In the genomic region with DNA sequence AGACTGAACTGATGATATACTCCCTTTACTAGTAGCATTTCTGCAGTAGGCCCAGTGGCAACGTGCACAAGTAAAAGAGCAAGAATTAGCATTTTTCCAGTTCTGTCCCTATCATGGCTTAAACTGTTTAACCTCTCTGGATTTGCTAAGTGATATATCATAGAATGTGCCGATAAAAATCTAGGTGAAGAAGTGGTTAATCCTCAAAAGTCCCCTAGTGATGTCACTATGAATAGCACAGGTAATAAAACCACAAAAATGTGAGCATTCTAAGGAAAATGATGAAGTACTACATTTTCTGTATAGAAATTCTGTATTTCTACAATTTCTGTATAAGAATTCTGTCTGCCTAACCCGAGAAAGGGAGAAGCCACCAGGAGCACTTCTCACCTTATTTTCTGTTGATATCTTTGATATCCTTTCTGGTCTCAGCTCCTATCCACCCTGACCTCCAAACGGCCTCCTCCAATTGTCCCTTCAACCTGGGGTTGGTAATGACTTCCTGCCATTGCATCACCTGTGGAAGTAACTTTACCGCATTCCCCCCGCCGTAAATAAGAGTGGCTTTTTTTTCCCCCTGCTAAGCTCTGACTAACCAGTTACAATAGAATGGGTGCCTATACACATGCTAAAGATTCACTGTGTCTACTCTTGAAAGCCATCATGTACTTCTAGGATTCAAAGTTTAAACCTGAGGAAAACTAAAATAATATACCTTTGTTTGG, we compare ENCODE assay signal across 24 cellular contexts.
DNase-seq lines count a peak whose midpoint lies in the region; ATAC-seq and TF ChIP-seq lines count a peak whose summit lies in the region.
"Had no signal": no experiment of that assay in that cellular context is flagged by ENCODE, and none has a peak within 500 bp of the region (broad histone marks: within the 10 kb centered on the region; RNA-seq: fewer than 3 reads in every experiment).

No MANE protein-coding gene starts in this region.

- CTCF ChIA-PET in PC-9 (lab: Charles Lee): interaction anchor here (0.6 kb wide), 1 partner anchor 11 kb away, joined by 4 read pairs; no protein-coding TSS in a partner anchor

- H3K79me2 ChIP-seq in PC-9 (ENCODE audit: low read depth): peaks cover 95% of the 10 kb centered on the region

- POLR2A ChIA-PET in PC-9 (lab: Charles Lee; ENCODE audit: unreplicated experiment): interaction anchor here (0.6 to 0.9 kb wide), 3 partner anchors 9 to 16 kb away, joined by 3 to 4 read pairs (median 3); no protein-coding TSS in a partner anchor

- intact Hi-C loops in activated CD4-positive, alpha-beta T cell treated with anti-CD3 and anti-CD28 coated beads, Interleukin-2, amount 10 ng/mL, durations not matched to agents 24 days and 14 days (cut with micrococcal nuclease): no loop called here
- intact Hi-C loops in PC-9 (cut with micrococcal nuclease; ENCODE audit: unreplicated experiment): loop anchor here (5.0 kb wide), 1 partner anchor 80 kb away; no protein-coding TSS in a partner anchor

- H3K4me1 ChIP-seq in PC-9 (replicated peaks; ENCODE audit: insufficient read depth) (peaks cover 100% of the 10 kb centered on the region), foreskin keratinocyte (peaks cover 46% of the 10 kb centered on the region)

- peaks cover 20% of the 10 kb centered on the region for H3K4me1 Mint-ChIP-seq in activated CD4-positive, alpha-beta T cell treated with anti-CD3 and anti-CD28 coated beads, Interleukin-2, amount 10 ng/mL, durations not matched to agents 24 days and 14 days

- peak; percentile 22 for DNase-seq in activated CD4-positive, alpha-beta T cell treated with anti-CD3 and anti-CD28 coated beads, Interleukin-2, amount 10 ng/mL, durations not matched to agents 24 days and 14 days
- no peak for DNase-seq in activated CD4-positive, alpha-beta T cell treated with anti-CD3 and anti-CD28 coated beads for 1 hour
- DNase-seq in PC-9: peak; percentile 53 to 90
- DNase-seq in foreskin keratinocyte: peak in 1 of 2 donors; percentile 57
- DNase-seq in kidney tubule cell (ENCODE audit: low spot score): peak; percentile 66
- DNase-seq in NCI-H524 treated with DMSO at 0.1 percent for 48 hours (lab: John Stamatoyannopoulos, UW): no peak
- no peak for DNase-seq in NCI-H82 treated with DMSO at 0.1 percent for 48 hours (lab: John Stamatoyannopoulos, UW; ENCODE audit: unreplicated experiment)
- DNase-seq in NCI-H146 (lab: John Stamatoyannopoulos, UW): no peak
- DNase-seq: activated CD4-positive, alpha-beta T cell treated with anti-CD3 and anti-CD28 coated beads for 4 hours; activated naive CD8-positive, alpha-beta T cell treated with anti-CD3 and anti-CD28 coated beads, Interleukin-2, amount 50 U/mL, for 24 hours; activated T-cell treated with anti-CD3 and anti-CD28 coated beads, Interleukin-2, amount 50 U/mL, for 4 hours; dorsolateral prefrontal cortex; NCI-H1105; NCI-H2081; NCI-H2227 treated with DMSO at 0.1 percent for 48 hours; T-helper 2 cell; thyroid gland had no signal

- peaks cover 9% of the 10 kb centered on the region for H3K36me3 ChIP-seq in PC-9 (ENCODE audit: low read depth)
- H3K36me3 ChIP-seq: thyroid gland had no signal

- H3F3A ChIP-seq in PC-9 (ENCODE audit: insufficient read depth, low read depth): peaks cover 41% of the 10 kb centered on the region

- H3K9me3 ChIP-seq in PC-9 (ENCODE audit: insufficient read depth, low read depth): no peaks in the 10 kb centered on the region
- H3K9me3 ChIP-seq: thyroid gland had no signal

- no peaks in the 10 kb centered on the region for H3K27me3 Mint-ChIP-seq in activated CD4-positive, alpha-beta T cell treated with anti-CD3 and anti-CD28 coated beads, Interleukin-2, amount 10 ng/mL, durations not matched to agents 24 days and 14 days
- H3K27me3 Mint-ChIP-seq: activated naive CD8-positive, alpha-beta T cell treated with anti-CD3 and anti-CD28 coated beads, Interleukin-2, amount 50 U/mL, for 24 hours; progenitor cell of endocrine pancreas; stimulated activated naive CD8-positive, alpha-beta T cell treated with anti-CD3 and anti-CD28 coated beads, Interleukin-15, Interleukin-2, amounts not matched to agents 100 ng/mL and 50 ng/mL, for 24 hours had no signal

- no peaks in the 10 kb centered on the region for H3K9me2 ChIP-seq in PC-9 (ENCODE audit: insufficient read depth)

- H3K27ac Mint-ChIP-seq in activated CD4-positive, alpha-beta T cell treated with anti-CD3 and anti-CD28 coated beads, Interleukin-2, amount 10 ng/mL, durations not matched to agents 24 days and 14 days: no peak overlapping the region
- H3K27ac Mint-ChIP-seq: activated naive CD8-positive, alpha-beta T cell treated with anti-CD3 and anti-CD28 coated beads, Interleukin-2, amount 50 U/mL, for 24 hours; progenitor cell of endocrine pancreas; stimulated activated naive CD8-positive, alpha-beta T cell treated with anti-CD3 and anti-CD28 coated beads, Interleukin-15, Interleukin-2, amounts not matched to agents 100 ng/mL and 50 ng/mL, for 24 hours had no signal

- no peaks in the 10 kb centered on the region for H3K9me3 Mint-ChIP-seq in activated CD4-positive, alpha-beta T cell treated with anti-CD3 and anti-CD28 coated beads, Interleukin-2, amount 10 ng/mL, durations not matched to agents 24 days and 14 days
- H3K9me3 Mint-ChIP-seq: activated naive CD8-positive, alpha-beta T cell treated with anti-CD3 and anti-CD28 coated beads, Interleukin-2, amount 50 U/mL, for 24 hours; activated T-cell treated with anti-CD3 and anti-CD28 coated beads, Interleukin-2, amount 50 U/mL, for 4 hours; stimulated activated naive CD8-positive, alpha-beta T cell treated with anti-CD3 and anti-CD28 coated beads, Interleukin-15, Interleukin-2, amounts not matched to agents 100 ng/mL and 50 ng/mL, for 24 hours had no signal

- ATAC-seq in foreskin keratinocyte: peak; percentile 62
- ATAC-seq: activated naive CD8-positive, alpha-beta T cell treated with anti-CD3 and anti-CD28 coated beads, Interleukin-2, amount 50 U/mL, for 24 hours; activated T-cell treated with anti-CD3 and anti-CD28 coated beads, Interleukin-2, amount 50 U/mL, for 4 hours; left lobe of liver had no signal

- no TSS peak for BruUV-seq in PC-9 (replicated peaks; lab: Mats Ljungman, UMichigan)

- TF ChIP-seq CTCF in PC-9 (conservative IDR thresholded peaks at IDR 0.05): 0 out of 2 replicates have a peak, but pooled peaks have one; percentile 5
- TF ChIP-seq CTCF in foreskin keratinocyte (conservative IDR thresholded peaks at IDR 0.05): no peak

- peaks cover 11% of the 10 kb centered on the region for H3K36me3 Mint-ChIP-seq in activated CD4-positive, alpha-beta T cell treated with anti-CD3 and anti-CD28 coated beads, Interleukin-2, amount 10 ng/mL, durations not matched to agents 24 days and 14 days (ENCODE audit: low read depth)

- H3K27me3 ChIP-seq in PC-9 (ENCODE audit: insufficient read depth, low read depth) (no peaks in the 10 kb centered on the region), foreskin keratinocyte (no peaks in the 10 kb centered on the region)
- H3K27me3 ChIP-seq: dorsolateral prefrontal cortex, thyroid gland had no signal

- H3K4me3 ChIP-seq in PC-9: peak overlapping the region; percentile 21; the same call in 1 of the 2 replicates
- H3K4me3 ChIP-seq: dorsolateral prefrontal cortex, SK-N-MC, thyroid gland had no signal

- peak overlapping the region; percentile 70 for H3K4me2 ChIP-seq in PC-9

- H2AFZ ChIP-seq in PC-9: no peak overlapping the region

- H3K27ac ChIP-seq in PC-9 (peak overlapping the region; percentile 93), foreskin keratinocyte (peak overlapping the region; percentile 51)
- H3K27ac ChIP-seq: 22Rv1, C4-2B, RWPE1, SK-N-MC, thyroid gland had no signal

- no peaks in the 10 kb centered on the region for H4K20me1 ChIP-seq in PC-9 (ENCODE audit: insufficient read depth)

- H3K4me3 Mint-ChIP-seq in activated CD4-positive, alpha-beta T cell treated with anti-CD3 and anti-CD28 coated beads, Interleukin-2, amount 10 ng/mL, durations not matched to agents 24 days and 14 days: no peak overlapping the region
- H3K4me3 Mint-ChIP-seq: activated naive CD8-positive, alpha-beta T cell treated with anti-CD3 and anti-CD28 coated beads, Interleukin-2, amount 50 U/mL, for 24 hours; activated T-cell treated with anti-CD3 and anti-CD28 coated beads, Interleukin-2, amount 50 U/mL, for 4 hours; stimulated activated naive CD8-positive, alpha-beta T cell treated with anti-CD3 and anti-CD28 coated beads, Interleukin-15, Interleukin-2, amounts not matched to agents 100 ng/mL and 50 ng/mL, for 24 hours had no signal

Comparison
In these comparisons a context has a peak if more than half of its experiments do, and no peak if none do; other contexts are left out.
1. DNase-seq: peak in activated CD4-positive, alpha-beta T cell treated with anti-CD3 and anti-CD28 coated beads, Interleukin-2, amount 10 ng/mL, durations not matched to agents 24 days and 14 days (single experiment), PC-9 (2 of 2) and kidney tubule cell (single experiment); none in activated CD4-positive, alpha-beta T cell treated with anti-CD3 and anti-CD28 coated beads for 1 hour (single experiment), NCI-H524 treated with DMSO at 0.1 percent for 48 hours (single experiment), NCI-H82 treated with DMSO at 0.1 percent for 48 hours (single experiment) and NCI-H146 (single experiment).